26 cellular contexts compared by ENCODE assay signal in the genomic region with DNA sequence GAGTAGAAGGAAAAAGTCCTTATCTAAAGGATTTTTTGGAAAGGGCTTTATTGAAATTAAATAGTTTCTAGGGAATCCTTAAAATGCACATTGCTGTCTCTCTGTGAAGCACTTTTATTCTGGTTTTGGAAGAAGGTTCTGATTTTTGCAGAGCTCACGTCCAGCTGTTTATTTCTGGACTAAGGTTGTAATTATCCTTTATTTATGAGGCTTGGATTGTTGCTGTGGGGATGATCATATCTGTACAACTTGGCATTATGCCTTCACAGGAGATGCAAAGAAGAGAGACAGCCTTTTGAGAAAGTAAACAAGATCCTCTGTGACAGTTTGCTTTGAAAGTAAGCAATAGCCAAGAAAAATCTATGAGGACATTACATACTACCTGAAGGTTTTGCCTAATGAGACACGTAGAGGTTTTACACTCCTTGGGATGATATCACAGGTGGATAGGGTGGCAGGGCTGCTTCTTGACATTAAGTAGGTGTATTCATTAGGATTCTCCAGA. TPM values are rescaled to one million over a fixed set of nuclear protein-coding genes. Genes with fewer than 3 reads are reported as not detected.
DNase-seq lines count a peak whose midpoint lies in the region; ATAC-seq and TF ChIP-seq lines count a peak whose summit lies in the region.
"Had no signal": no experiment of that assay in that cellular context is flagged by ENCODE, and none has a peak within 500 bp of the region (broad histone marks: within the 10 kb centered on the region; RNA-seq: fewer than 3 reads in every experiment).

No MANE protein-coding gene starts in this region.

- ATAC-seq in activated CD8-positive, alpha-beta T cell treated with anti-CD3 and anti-CD28 coated beads for 36 hours, result no peak
- no peak for ATAC-seq in activated CD8-positive, alpha-beta T cell treated with anti-CD3 and anti-CD28 coated beads, Interleukin-2, amount 10 ng/mL, durations not matched to agents 7 days and 5 days
- no peak for ATAC-seq in activated naive CD8-positive, alpha-beta T cell treated with anti-CD3 and anti-CD28 coated beads, Interleukin-2, amount 50 U/mL, for 24 hours
- ATAC-seq in naive thymus-derived CD4-positive, alpha-beta T cell, result no peak
- no peak for ATAC-seq in T-cell (replicated peaks in 1 of 4)
- no peak for ATAC-seq in HG03521 (IDR thresholded peaks at IDR 0.05; ENCODE audit: unreplicated experiment)
- ATAC-seq: A549, gastroesophageal sphincter, left lung had no signal

- TF ChIP-seq CTCF in activated CD8-positive, alpha-beta T cell treated with anti-CD3 and anti-CD28 coated beads for 36 hours (IDR thresholded peaks at IDR 0.05), result no peak
- TF ChIP-seq CTCF in LNCaP clone FGC (IDR thresholded peaks at IDR 0.05; ENCODE audit: control insufficient read depth, extremely low read depth, insufficient read depth) (no peak), BE2C (IDR thresholded peaks at IDR 0.05; ENCODE audit: low read depth, low read length) (no peak)

- peaks cover 67% of the 10 kb centered on the region for H3K4me1 Mint-ChIP-seq in activated CD8-positive, alpha-beta T cell treated with anti-CD3 and anti-CD28 coated beads for 36 hours (ENCODE audit: low read depth)
- H3K4me1 Mint-ChIP-seq in activated CD8-positive, alpha-beta T cell treated with anti-CD3 and anti-CD28 coated beads, Interleukin-2, amount 10 ng/mL, durations not matched to agents 7 days and 5 days (ENCODE audit: low read depth), result peaks cover 65% of the 10 kb centered on the region
- H3K4me1 Mint-ChIP-seq in activated naive CD8-positive, alpha-beta T cell treated with anti-CD3 and anti-CD28 coated beads, Interleukin-2, amount 50 U/mL, for 24 hours, result peaks cover 73% of the 10 kb centered on the region
- peaks cover 59 to 89% (median 80%) of the 10 kb centered on the region in 7 donors for H3K4me1 Mint-ChIP-seq in naive thymus-derived CD4-positive, alpha-beta T cell
- peaks cover 77 to 82% (median 81%) of the 10 kb centered on the region in 3 donors for H3K4me1 Mint-ChIP-seq in T-cell

- no peak overlapping the region for H3K27ac ChIP-seq in naive thymus-derived CD4-positive, alpha-beta T cell (ENCODE audit: low read depth, low read length)
- H3K27ac ChIP-seq: A549, ascending aorta, gastroesophageal sphincter, left lung, tibial nerve had no signal

- POLR2A ChIA-PET in activated CD8-positive, alpha-beta T cell treated with anti-CD3 and anti-CD28 coated beads for 36 hours (lab: Charles Lee), result interaction anchor here (1.6 kb wide), 2 partner anchors 7 to 9 kb away, joined by 3 read pairs; no protein-coding TSS in a partner anchor
- POLR2A ChIA-PET in activated CD8-positive, alpha-beta T cell treated with anti-CD3 and anti-CD28 coated beads, Interleukin-2, amount 10 ng/mL, durations not matched to agents 7 days and 5 days (lab: Charles Lee), result no interaction called here
- POLR2A ChIA-PET in naive thymus-derived CD4-positive, alpha-beta T cell (lab: Charles Lee), result no interaction called here
- POLR2A ChIA-PET in T-cell (lab: Charles Lee), result interaction anchor here (0.5 to 0.7 kb wide), 7 partner anchors 8 to 83 kb away, joined by 4 to 5 read pairs (median 4); no protein-coding TSS in a partner anchor

- CTCF ChIA-PET in activated CD8-positive, alpha-beta T cell treated with anti-CD3 and anti-CD28 coated beads for 36 hours (lab: Charles Lee), result interaction anchor here (0.6 to 1.3 kb wide), 2 partner anchors 11 to 38 kb away, joined by 3 read pairs; no protein-coding TSS in a partner anchor
- CTCF ChIA-PET in activated CD8-positive, alpha-beta T cell treated with anti-CD3 and anti-CD28 coated beads, Interleukin-2, amount 10 ng/mL, durations not matched to agents 7 days and 5 days (lab: Charles Lee), result no interaction called here
- CTCF ChIA-PET in naive thymus-derived CD4-positive, alpha-beta T cell (lab: Charles Lee), result no interaction called here
- CTCF ChIA-PET in T-cell (lab: Charles Lee), result interaction anchor here in 1 of 2 donors (0.6 kb wide), 3 partner anchors 9 to 28 kb away, joined by 3 to 6 read pairs (median 4); no protein-coding TSS in a partner anchor

- H3K4me1 ChIP-seq in naive thymus-derived CD4-positive, alpha-beta T cell (ENCODE audit: control insufficient read depth in 2 of 2, insufficient read depth in 2 of 2, low read length in 2 of 2), result peaks cover 34 to 41% of the 10 kb centered on the region in 2 donors
- no peaks in the 10 kb centered on the region for H3K4me1 ChIP-seq in BE2C
- H3K4me1 ChIP-seq: A549 had no signal

- no peaks in the 10 kb centered on the region for H3K27me3 Mint-ChIP-seq in activated CD8-positive, alpha-beta T cell treated with anti-CD3 and anti-CD28 coated beads for 36 hours
- no peaks in the 10 kb centered on the region for H3K27me3 Mint-ChIP-seq in activated CD8-positive, alpha-beta T cell treated with anti-CD3 and anti-CD28 coated beads, Interleukin-2, amount 10 ng/mL, durations not matched to agents 7 days and 5 days (ENCODE audit: low read depth)
- H3K27me3 Mint-ChIP-seq in activated naive CD8-positive, alpha-beta T cell treated with anti-CD3 and anti-CD28 coated beads, Interleukin-2, amount 50 U/mL, for 24 hours, result no peaks in the 10 kb centered on the region
- H3K27me3 Mint-ChIP-seq in naive thymus-derived CD4-positive, alpha-beta T cell, result no peaks in the 10 kb centered on the region
- H3K27me3 Mint-ChIP-seq in T-cell, result no peaks in the 10 kb centered on the region

- no peaks in the 10 kb centered on the region for H3K9me3 Mint-ChIP-seq in activated CD8-positive, alpha-beta T cell treated with anti-CD3 and anti-CD28 coated beads for 36 hours
- H3K9me3 Mint-ChIP-seq in activated CD8-positive, alpha-beta T cell treated with anti-CD3 and anti-CD28 coated beads, Interleukin-2, amount 10 ng/mL, durations not matched to agents 7 days and 5 days (ENCODE audit: insufficient read depth), result no peaks in the 10 kb centered on the region
- no peaks in the 10 kb centered on the region for H3K9me3 Mint-ChIP-seq in activated naive CD8-positive, alpha-beta T cell treated with anti-CD3 and anti-CD28 coated beads, Interleukin-2, amount 50 U/mL, for 24 hours
- no peaks in the 10 kb centered on the region for H3K9me3 Mint-ChIP-seq in naive thymus-derived CD4-positive, alpha-beta T cell
- H3K9me3 Mint-ChIP-seq in T-cell, result no peaks in the 10 kb centered on the region
- H3K9me3 Mint-ChIP-seq: activated naive CD4-positive, alpha-beta T cell treated with anti-CD3 and anti-CD28 coated beads, Interleukin-2, amount 50 U/mL, for 72 hours had no signal

- no peak for DNase-seq in activated CD8-positive, alpha-beta T cell treated with anti-CD3 and anti-CD28 coated beads for 36 hours
- DNase-seq in activated CD8-positive, alpha-beta T cell treated with anti-CD3 and anti-CD28 coated beads, Interleukin-2, amount 10 ng/mL, durations not matched to agents 7 days and 5 days, result no peak
- DNase-seq in LNCaP clone FGC (ENCODE audit: low read depth), result peak; percentile 95
- DNase-seq in activated naive CD8-positive, alpha-beta T cell treated with anti-CD3 and anti-CD28 coated beads, Interleukin-2, amount 50 U/mL, for 24 hours, result no peak
- DNase-seq in naive thymus-derived CD4-positive, alpha-beta T cell, result no peak
- no peak for DNase-seq in T-cell
- no peak for DNase-seq in BE2C
- DNase-seq: activated CD4-positive, alpha-beta T cell treated with anti-CD3 and anti-CD28 coated beads, Interleukin-2, amount 50 U/mL, for 1 hour; caudate nucleus; dermis blood vessel endothelial cell; DMS53; left lung; MG63; NCI-H2029 treated with DMSO at 0.1 percent for 48 hours; NCI-H226; NCI-H748 treated with DMSO at 0.1 percent for 48 hours; retina; stimulated activated CD8-positive, alpha-beta memory T cell treated with anti-CD3 and anti-CD28 coated beads, Interleukin-4, amount 100 ng/mL, for 48 hours had no signal

- intact Hi-C loops in activated CD8-positive, alpha-beta T cell treated with anti-CD3 and anti-CD28 coated beads for 36 hours (cut with micrococcal nuclease), result no loop called here
- intact Hi-C loops in naive thymus-derived CD4-positive, alpha-beta T cell (cut with micrococcal nuclease), result loop anchor here in 1 of 2 donors (10.0 kb wide), 1 partner anchor 735 kb away; no protein-coding TSS in a partner anchor

- H3K36me3 Mint-ChIP-seq in activated CD8-positive, alpha-beta T cell treated with anti-CD3 and anti-CD28 coated beads for 36 hours (ENCODE audit: low read depth), result peaks cover 34% of the 10 kb centered on the region
- H3K36me3 Mint-ChIP-seq in activated CD8-positive, alpha-beta T cell treated with anti-CD3 and anti-CD28 coated beads, Interleukin-2, amount 10 ng/mL, durations not matched to agents 7 days and 5 days (ENCODE audit: low read depth), result peaks cover 85% of the 10 kb centered on the region
- H3K36me3 Mint-ChIP-seq in activated naive CD8-positive, alpha-beta T cell treated with anti-CD3 and anti-CD28 coated beads, Interleukin-2, amount 50 U/mL, for 24 hours (ENCODE audit: low read depth), result peaks cover 31% of the 10 kb centered on the region
- H3K36me3 Mint-ChIP-seq in naive thymus-derived CD4-positive, alpha-beta T cell, result peaks cover 13 to 47% (median 28%) of the 10 kb centered on the region in 5 donors
- peaks cover 52% of the 10 kb centered on the region for H3K36me3 Mint-ChIP-seq in T-cell

- H3K36me3 ChIP-seq in naive thymus-derived CD4-positive, alpha-beta T cell (ENCODE audit: control insufficient read depth in 2 of 3, insufficient read depth in 3 of 3, low read length in 3 of 3), result peaks cover 10 to 32% (median 16%) of the 10 kb centered on the region in 3 experiments
- no peaks in the 10 kb centered on the region for H3K36me3 ChIP-seq in BE2C
- H3K36me3 ChIP-seq: HAP-1 had no signal

- peak overlapping the region; percentile 11 for H3K27ac Mint-ChIP-seq in activated CD8-positive, alpha-beta T cell treated with anti-CD3 and anti-CD28 coated beads for 36 hours
- no peak overlapping the region for H3K27ac Mint-ChIP-seq in activated CD8-positive, alpha-beta T cell treated with anti-CD3 and anti-CD28 coated beads, Interleukin-2, amount 10 ng/mL, durations not matched to agents 7 days and 5 days
- peak overlapping the region; percentile 73 for H3K27ac Mint-ChIP-seq in activated naive CD8-positive, alpha-beta T cell treated with anti-CD3 and anti-CD28 coated beads, Interleukin-2, amount 50 U/mL, for 24 hours
- peak overlapping the region in 8 of 9 donors; percentile 28 to 89 (median 64) for H3K27ac Mint-ChIP-seq in naive thymus-derived CD4-positive, alpha-beta T cell
- peak overlapping the region in 1 of 2 donors; percentile 33 for H3K27ac Mint-ChIP-seq in T-cell

- H3K4me3 ChIP-seq in LNCaP clone FGC (ENCODE audit: low read depth, low read length) (no peak overlapping the region), BE2C (ENCODE audit: low read depth, low read length) (no peak overlapping the region)
- no peak overlapping the region for H3K4me3 ChIP-seq in naive thymus-derived CD4-positive, alpha-beta T cell (ENCODE audit: low read length)
- H3K4me3 ChIP-seq: A549, ascending aorta, gastroesophageal sphincter, HAP-1, left lung, MG63, skin epidermis, tibial nerve had no signal

- no peaks in the 10 kb centered on the region for H3K27me3 ChIP-seq in naive thymus-derived CD4-positive, alpha-beta T cell (ENCODE audit: control insufficient read depth in 2 of 2, insufficient read depth in 2 of 2, low read length in 2 of 2)
- no peaks in the 10 kb centered on the region for H3K27me3 ChIP-seq in BE2C
- H3K27me3 ChIP-seq: ascending aorta, gastroesophageal sphincter, left lung, MG63, tibial nerve had no signal

- no peaks in the 10 kb centered on the region for H3K9me3 ChIP-seq in naive thymus-derived CD4-positive, alpha-beta T cell (ENCODE audit: control insufficient read depth in 2 of 3, low read length in 3 of 3)
- no peaks in the 10 kb centered on the region for H3K9me3 ChIP-seq in BE2C
- H3K9me3 ChIP-seq: A549, ascending aorta, gastroesophageal sphincter, HAP-1, left lung, MG63, tibial nerve had no signal

- H3K4me3 Mint-ChIP-seq in activated CD8-positive, alpha-beta T cell treated with anti-CD3 and anti-CD28 coated beads for 36 hours, result no peak overlapping the region
- H3K4me3 Mint-ChIP-seq in activated CD8-positive, alpha-beta T cell treated with anti-CD3 and anti-CD28 coated beads, Interleukin-2, amount 10 ng/mL, durations not matched to agents 7 days and 5 days, result no peak overlapping the region
- no peak overlapping the region for H3K4me3 Mint-ChIP-seq in activated naive CD8-positive, alpha-beta T cell treated with anti-CD3 and anti-CD28 coated beads, Interleukin-2, amount 50 U/mL, for 24 hours
- peak overlapping the region in 4 of 10 donors; percentile 9 to 66 (median 58) for H3K4me3 Mint-ChIP-seq in naive thymus-derived CD4-positive, alpha-beta T cell
- H3K4me3 Mint-ChIP-seq in T-cell, result peak overlapping the region in 1 of 3 donors; percentile 73

RNA-seq across cellular contexts. Expression of a gene that starts 14.6 kb away (rescaled TPM):
- 10 to 100 TPM; 94.7 to 99.4 TPM for total RNA-seq in activated CD8-positive, alpha-beta T cell treated with anti-CD3 and anti-CD28 coated beads for 36 hours
- total RNA-seq in activated CD8-positive, alpha-beta T cell treated with anti-CD3 and anti-CD28 coated beads, Interleukin-2, amount 10 ng/mL, durations not matched to agents 7 days and 5 days, result 100 to 1,000 TPM; 243 to 245 TPM
- total RNA-seq in naive thymus-derived CD4-positive, alpha-beta T cell, result 100 to 1,000 TPM; 233 to 294 (median 258) TPM
- polyA plus RNA-seq in naive thymus-derived CD4-positive, alpha-beta T cell, result 10 to 100 TPM; 37.1 to 52.7 TPM
- total RNA-seq in T-cell, result 100 to 1,000 TPM; 225 to 325 (median 237) TPM
- polyA plus RNA-seq in BE2C (2012; ENCODE audit: insufficient read depth, insufficient read length, low read depth), result 1.1 TPM

Comparison
In these comparisons a context has a peak if more than half of its experiments do, and no peak if none do; other contexts are left out.
1. POLR2A ChIA-PET loops: an anchor here in activated CD8-positive, alpha-beta T cell treated with anti-CD3 and anti-CD28 coated beads for 36 hours (1.6 kb wide) and T-cell (0.5 to 0.7 kb wide); none called in activated CD8-positive, alpha-beta T cell treated with anti-CD3 and anti-CD28 coated beads, Interleukin-2, amount 10 ng/mL, durations not matched to agents 7 days and 5 days and naive thymus-derived CD4-positive, alpha-beta T cell.